In the genomic region with DNA sequence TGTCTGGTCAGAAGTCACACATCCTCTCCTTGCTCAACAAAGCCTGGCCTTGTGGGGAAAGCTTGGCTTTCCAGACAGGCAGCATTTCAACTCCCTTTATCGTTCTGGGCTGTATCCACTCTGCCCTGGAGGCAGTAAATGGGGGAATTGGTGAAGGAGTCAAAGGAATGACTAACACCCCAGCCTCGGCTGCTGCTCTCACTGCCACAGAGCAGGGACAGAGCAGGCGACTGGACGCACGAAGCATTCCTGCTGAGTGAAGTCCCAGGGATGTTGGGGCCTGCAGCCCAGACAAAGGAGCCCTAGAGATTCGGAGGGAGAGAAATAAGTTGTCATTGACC, we compare ENCODE assay signal across 10 cellular contexts. TPM values are rescaled to one million over a fixed set of nuclear protein-coding genes. Genes with fewer than 3 reads are reported as not detected.
DNase-seq lines count a peak whose midpoint lies in the region; ATAC-seq and TF ChIP-seq lines count a peak whose summit lies in the region.
"Had no signal": no experiment of that assay in that cellular context is flagged by ENCODE, and none has a peak within 500 bp of the region (broad histone marks: within the 10 kb centered on the region; RNA-seq: fewer than 3 reads in every experiment).

No MANE protein-coding gene starts in this region.

- H3K27ac ChIP-seq in PC-9: peak overlapping the region; percentile 88
- peak overlapping the region; percentile 82 for H3K27ac ChIP-seq in smooth muscle cell (ENCODE audit: low read depth)
- no peak overlapping the region for H3K27ac ChIP-seq in A673 (ENCODE audit: low read depth, low read length, poor library complexity, severe bottlenecking)
- no peak overlapping the region for H3K27ac ChIP-seq in esophagus squamous epithelium

- BruUV-seq in PC-9 (replicated peaks; lab: Mats Ljungman, UMichigan) (no TSS peak), A673 (replicated peaks; lab: Mats Ljungman, UMichigan) (no TSS peak)

- no peaks in the 10 kb centered on the region for H3K9me3 Mint-ChIP-seq in activated T-cell treated with anti-CD3 and anti-CD28 coated beads, Interleukin-2, amount 50 U/mL, for 4 hours

- H3K36me3 ChIP-seq in PC-9 (ENCODE audit: low read depth): no peaks in the 10 kb centered on the region
- H3K36me3 ChIP-seq in smooth muscle cell (ENCODE audit: low read depth): no peaks in the 10 kb centered on the region
- H3K36me3 ChIP-seq in A673 (ENCODE audit: insufficient read depth, low read length, poor library complexity, severe bottlenecking): no peaks in the 10 kb centered on the region
- no peaks in the 10 kb centered on the region for H3K36me3 ChIP-seq in esophagus squamous epithelium

- H2AFZ ChIP-seq in PC-9 (peak overlapping the region; percentile 63), smooth muscle cell (ENCODE audit: low read depth) (peak overlapping the region; percentile 3)

- no peaks in the 10 kb centered on the region for H3K9me2 ChIP-seq in PC-9 (ENCODE audit: insufficient read depth)

- no peak for ATAC-seq in activated T-cell treated with anti-CD3 and anti-CD28 coated beads, Interleukin-2, amount 50 U/mL, for 4 hours
- ATAC-seq in GM21367 (IDR thresholded peaks at IDR 0.05; ENCODE audit: unreplicated experiment): no peak

- H3K79me2 ChIP-seq in PC-9 (ENCODE audit: low read depth) (no peaks in the 10 kb centered on the region), smooth muscle cell (ENCODE audit: low read depth) (no peaks in the 10 kb centered on the region)

- H4K20me1 ChIP-seq in PC-9 (ENCODE audit: insufficient read depth) (no peaks in the 10 kb centered on the region), smooth muscle cell (ENCODE audit: low read depth) (no peaks in the 10 kb centered on the region)

- no peak for DNase-seq in activated T-cell treated with anti-CD3 and anti-CD28 coated beads, Interleukin-2, amount 50 U/mL, for 4 hours
- DNase-seq in activated T-cell treated with anti-CD3 and anti-CD28 coated beads, Interleukin-2, amount 50 U/mL, for 48 hours: no peak
- DNase-seq in PC-9 (peak; percentile 82 to 99), fibroblast of the aortic adventitia (ENCODE audit: low read depth) (peak; percentile 45), smooth muscle cell (lab: John Stamatoyannopoulos, UW; ENCODE audit: unreplicated experiment) (no peak), A673 (ENCODE audit: low spot score) (no peak), esophagus squamous epithelium (lab: John Stamatoyannopoulos, UW) (no peak)
- DNase-seq: NCI-H1092 had no signal

- CTCF ChIA-PET in PC-9 (lab: Charles Lee): no interaction called here
- CTCF ChIA-PET in A673 (lab: Charles Lee): no interaction called here

- POLR2A ChIA-PET in PC-9 (lab: Charles Lee; ENCODE audit: unreplicated experiment): no interaction called here
- POLR2A ChIA-PET in A673 (lab: Charles Lee; ENCODE audit: low non-redundant PET): no interaction called here

- TF ChIP-seq CTCF in PC-9 (conservative IDR thresholded peaks at IDR 0.05) (no peak), fibroblast of the aortic adventitia (IDR thresholded peaks at IDR 0.05; ENCODE audit: insufficient read depth, low read length) (no peak), smooth muscle cell (IDR thresholded peaks at IDR 0.05; ENCODE audit: borderline replicate concordance, insufficient read depth, poor library complexity, severe bottlenecking) (no peak), A673 (conservative IDR thresholded peaks at IDR 0.05; ENCODE audit: low read depth, low read length) (no peak), esophagus squamous epithelium (IDR thresholded peaks at IDR 0.05) (no peak)

- TF ChIP-seq POLR2A in esophagus squamous epithelium (IDR thresholded peaks at IDR 0.05): no peak

- H3K4me1 Mint-ChIP-seq in activated T-cell treated with anti-CD3 and anti-CD28 coated beads, Interleukin-2, amount 50 U/mL, for 4 hours (ENCODE audit: low read depth): peaks cover 19% of the 10 kb centered on the region

- H3K4me1 ChIP-seq in PC-9 (replicated peaks; ENCODE audit: insufficient read depth) (peaks cover 37% of the 10 kb centered on the region), smooth muscle cell (ENCODE audit: low read depth) (peaks cover 9% of the 10 kb centered on the region), A673 (ENCODE audit: insufficient read depth, low read length, poor library complexity, severe bottlenecking) (no peaks in the 10 kb centered on the region), esophagus squamous epithelium (peaks cover 3 to 16% (median 6%) of the 10 kb centered on the region in 3 donors)

- H3K4me2 ChIP-seq in PC-9 (peak overlapping the region; percentile 60), smooth muscle cell (peak overlapping the region; percentile 84)

- peaks cover 29% of the 10 kb centered on the region for H3F3A ChIP-seq in PC-9 (ENCODE audit: insufficient read depth, low read depth)
- H3F3A ChIP-seq in smooth muscle cell (ENCODE audit: low read depth): peaks cover 3% of the 10 kb centered on the region

- no peaks in the 10 kb centered on the region for H3K36me3 Mint-ChIP-seq in activated T-cell treated with anti-CD3 and anti-CD28 coated beads, Interleukin-2, amount 50 U/mL, for 4 hours (ENCODE audit: insufficient read depth)

- no peak overlapping the region for H3K9ac ChIP-seq in smooth muscle cell (ENCODE audit: low read depth)

- H3K4me3 ChIP-seq in PC-9: no peak overlapping the region
- H3K4me3 ChIP-seq in fibroblast of the aortic adventitia (ENCODE audit: low read depth, low read length): no peak overlapping the region
- H3K4me3 ChIP-seq in smooth muscle cell: no peak overlapping the region
- no peak overlapping the region for H3K4me3 ChIP-seq in A673 (ENCODE audit: low read depth, low read length, poor library complexity, severe bottlenecking)
- H3K4me3 ChIP-seq in esophagus squamous epithelium: no peak overlapping the region

- peak overlapping the region; percentile 70 for H3K4me3 Mint-ChIP-seq in activated T-cell treated with anti-CD3 and anti-CD28 coated beads, Interleukin-2, amount 50 U/mL, for 4 hours

- H3K9me3 ChIP-seq in PC-9 (ENCODE audit: insufficient read depth, low read depth) (no peaks in the 10 kb centered on the region), smooth muscle cell (replicated peaks; ENCODE audit: low read depth) (no peaks in the 10 kb centered on the region), A673 (ENCODE audit: low read depth, low read length, poor library complexity, severe bottlenecking) (no peaks in the 10 kb centered on the region), esophagus squamous epithelium (no peaks in the 10 kb centered on the region)

- no peaks in the 10 kb centered on the region for H3K27me3 ChIP-seq in PC-9 (ENCODE audit: insufficient read depth, low read depth)
- no peaks in the 10 kb centered on the region for H3K27me3 ChIP-seq in smooth muscle cell (ENCODE audit: low read depth)
- no peaks in the 10 kb centered on the region for H3K27me3 ChIP-seq in A673 (replicated peaks; ENCODE audit: insufficient read depth, low read depth, low read length, poor library complexity)
- no peaks in the 10 kb centered on the region for H3K27me3 ChIP-seq in esophagus squamous epithelium

- intact Hi-C loops in PC-9 (cut with micrococcal nuclease; ENCODE audit: unreplicated experiment): loop anchor here (1.0 to 5.0 kb wide), 5 partner anchors 54 to 351 kb away; a partner anchor contains a TSS
- intact Hi-C loops in A673 (cut with micrococcal nuclease; ENCODE audit: unreplicated experiment): loop anchor here (5.0 kb wide), 1 partner anchor 351 kb away; no protein-coding TSS in a partner anchor
- intact Hi-C loops in esophagus squamous epithelium (cut with DNase I): loop anchor here (5.0 kb wide), 1 partner anchor 251 kb away; no protein-coding TSS in a partner anchor

- H3K27me3 Mint-ChIP-seq in activated T-cell treated with anti-CD3 and anti-CD28 coated beads, Interleukin-2, amount 50 U/mL, for 4 hours (ENCODE audit: low read depth): peaks cover 3% of the 10 kb centered on the region

- 7% methylated on average over 6 of the region's 6 CpGs for whole genome bisulfite sequencing in smooth muscle cell (ENCODE audit: low lambda C conversion rate)
- WGBS in esophagus squamous epithelium, 2 donors: 72 to 80% methylated on average over 4 to 5 of the region's 6 CpGs

RNA-seq across cellular contexts. Expression of a gene that starts 52.7 kb away (rescaled TPM):
- total RNA-seq in activated T-cell treated with anti-CD3 and anti-CD28 coated beads, Interleukin-2, amount 50 U/mL, for 4 hours: under 1 TPM in 1 of 3 donors, not detected in 2; 0.26 TPM
- total RNA-seq in PC-9 (2021) (3.2 TPM in 1 of 2 replicates, not detected in the other), fibroblast of the aortic adventitia (ENCODE audit: low replicate concordance) (1.2 TPM in 1 of 2 replicates, not detected in the other), smooth muscle cell (6.8 and 13.5 TPM in 2 replicates), A673 (2021) (0.94 and 1.2 TPM in 2 replicates), esophagus squamous epithelium (1 to 10 TPM in 1 of 4 donors, under 1 TPM in 3; 0.13 to 3.2 (median 0.38) TPM)
- 9.4 and 12.1 TPM in 2 replicates for polyA plus RNA-seq in smooth muscle cell
- total RNA-seq: T-helper 2 cell treated with Interferon-gamma antibody and Interleukin-4, amounts not matched to agents 100 ng/mL and 5 ng/mL, for 36 hours had no signal

Comparison
In these comparisons a context has a peak if more than half of its experiments do, and no peak if none do; other contexts are left out.
1. DNase-seq: peak in PC-9 (2 of 2) and fibroblast of the aortic adventitia (single experiment); none in activated T-cell treated with anti-CD3 and anti-CD28 coated beads, Interleukin-2, amount 50 U/mL, for 4 hours (single experiment), activated T-cell treated with anti-CD3 and anti-CD28 coated beads, Interleukin-2, amount 50 U/mL, for 48 hours (0 of 2), smooth muscle cell (single experiment), A673 (single experiment) and esophagus squamous epithelium (single experiment).
2. H3K27ac ChIP-seq: peak in PC-9 (single experiment) and smooth muscle cell (single experiment); none in A673 (single experiment) and esophagus squamous epithelium (0 of 4).